Comparison of ENCODE assay signal across 2 cellular contexts in the genomic region with DNA sequence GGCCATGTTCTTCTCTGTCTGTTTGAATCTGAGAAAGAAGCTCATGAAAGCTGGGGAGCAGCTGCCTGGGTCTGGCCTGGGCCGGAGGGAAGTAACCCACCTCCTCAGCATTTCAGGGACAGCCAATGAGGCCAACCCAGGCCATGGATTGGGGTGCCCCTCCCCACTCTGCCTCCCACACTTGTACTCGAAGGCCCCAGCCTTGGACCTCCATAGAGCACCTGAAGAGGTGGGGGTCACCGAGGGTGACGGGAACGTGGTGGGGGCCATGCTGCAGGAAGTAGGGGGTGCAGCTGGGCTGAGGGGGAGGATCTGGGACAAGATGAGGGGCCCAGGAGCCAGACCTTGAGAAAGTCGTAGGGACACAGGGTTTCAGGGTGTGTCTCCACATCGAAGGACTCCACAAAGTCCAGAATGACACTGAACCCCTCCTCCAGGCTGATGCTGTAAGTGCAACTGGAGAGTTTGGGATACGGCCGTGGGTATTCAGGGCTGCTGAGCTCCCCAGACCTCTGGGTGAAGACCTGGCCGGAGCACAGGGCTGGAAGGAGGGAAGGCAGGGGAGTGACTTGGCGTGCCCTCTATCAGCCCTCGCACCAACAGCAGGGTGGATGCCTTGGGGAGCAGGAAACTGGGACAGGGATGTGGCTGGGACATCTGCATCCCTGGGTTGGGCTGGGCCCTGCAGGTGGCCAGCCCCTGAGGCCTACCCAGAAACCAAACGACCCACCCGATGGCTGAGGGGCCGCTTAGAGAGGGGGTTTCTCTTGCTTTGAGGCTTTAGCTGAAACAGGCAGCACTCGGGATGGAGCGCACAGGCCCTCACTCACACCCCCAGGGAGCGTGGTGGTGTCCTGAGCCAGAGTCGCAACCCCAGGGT.
TF ChIP-seq lines count a peak whose summit lies in the region.

No MANE protein-coding gene starts in this region.

TF ChIP-seq in K562, 482 proteins besides CTCF, POLR2A, EP300 and RAD21:
- TF ChIP-seq HNRNPLL (IDR thresholded peaks at IDR 0.05; ENCODE audit: low read depth, low read length, poor library complexity, severe bottlenecking) (peak; percentile 20), FOXM1 (IDR thresholded peaks at IDR 0.05; ENCODE audit: low read depth) (no peak), FOXM1 (CRISPR knock-in tag; IDR thresholded peaks at IDR 0.05; ENCODE audit: low read depth) (no peak)

TF ChIP-seq in HepG2, 621 proteins besides CTCF, POLR2A, EP300 and RAD21:
- no peak for TF ChIP-seq XRCC5 (optimal IDR thresholded peaks at IDR 0.05; ENCODE audit: low read length)
- TF ChIP-seq RBFOX2 (IDR thresholded peaks at IDR 0.05; ENCODE audit: low read depth, low read length) = 0 out of 2 replicates have a peak, but pooled peaks have one; percentile 22
- TF ChIP-seq, protein P1, sequence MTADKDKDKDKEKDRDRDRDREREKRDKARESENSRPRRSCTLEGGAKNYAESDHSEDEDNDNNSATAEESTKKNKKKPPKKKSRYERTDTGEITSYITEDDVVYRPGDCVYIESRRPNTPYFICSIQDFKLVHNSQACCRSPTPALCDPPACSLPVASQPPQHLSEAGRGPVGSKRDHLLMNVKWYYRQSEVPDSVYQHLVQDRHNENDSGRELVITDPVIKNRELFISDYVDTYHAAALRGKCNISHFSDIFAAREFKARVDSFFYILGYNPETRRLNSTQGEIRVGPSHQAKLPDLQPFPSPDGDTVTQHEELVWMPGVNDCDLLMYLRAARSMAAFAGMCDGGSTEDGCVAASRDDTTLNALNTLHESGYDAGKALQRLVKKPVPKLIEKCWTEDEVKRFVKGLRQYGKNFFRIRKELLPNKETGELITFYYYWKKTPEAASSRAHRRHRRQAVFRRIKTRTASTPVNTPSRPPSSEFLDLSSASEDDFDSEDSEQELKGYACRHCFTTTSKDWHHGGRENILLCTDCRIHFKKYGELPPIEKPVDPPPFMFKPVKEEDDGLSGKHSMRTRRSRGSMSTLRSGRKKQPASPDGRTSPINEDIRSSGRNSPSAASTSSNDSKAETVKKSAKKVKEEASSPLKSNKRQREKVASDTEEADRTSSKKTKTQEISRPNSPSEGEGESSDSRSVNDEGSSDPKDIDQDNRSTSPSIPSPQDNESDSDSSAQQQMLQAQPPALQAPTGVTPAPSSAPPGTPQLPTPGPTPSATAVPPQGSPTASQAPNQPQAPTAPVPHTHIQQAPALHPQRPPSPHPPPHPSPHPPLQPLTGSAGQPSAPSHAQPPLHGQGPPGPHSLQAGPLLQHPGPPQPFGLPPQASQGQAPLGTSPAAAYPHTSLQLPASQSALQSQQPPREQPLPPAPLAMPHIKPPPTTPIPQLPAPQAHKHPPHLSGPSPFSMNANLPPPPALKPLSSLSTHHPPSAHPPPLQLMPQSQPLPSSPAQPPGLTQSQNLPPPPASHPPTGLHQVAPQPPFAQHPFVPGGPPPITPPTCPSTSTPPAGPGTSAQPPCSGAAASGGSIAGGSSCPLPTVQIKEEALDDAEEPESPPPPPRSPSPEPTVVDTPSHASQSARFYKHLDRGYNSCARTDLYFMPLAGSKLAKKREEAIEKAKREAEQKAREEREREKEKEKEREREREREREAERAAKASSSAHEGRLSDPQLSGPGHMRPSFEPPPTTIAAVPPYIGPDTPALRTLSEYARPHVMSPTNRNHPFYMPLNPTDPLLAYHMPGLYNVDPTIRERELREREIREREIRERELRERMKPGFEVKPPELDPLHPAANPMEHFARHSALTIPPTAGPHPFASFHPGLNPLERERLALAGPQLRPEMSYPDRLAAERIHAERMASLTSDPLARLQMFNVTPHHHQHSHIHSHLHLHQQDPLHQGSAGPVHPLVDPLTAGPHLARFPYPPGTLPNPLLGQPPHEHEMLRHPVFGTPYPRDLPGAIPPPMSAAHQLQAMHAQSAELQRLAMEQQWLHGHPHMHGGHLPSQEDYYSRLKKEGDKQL (CRISPR knock-in tag; IDR thresholded peaks at IDR 0.05; ENCODE audit: low read depth) = no peak
- TF ChIP-seq KDM2A (CRISPR knock-in tag; IDR thresholded peaks at IDR 0.05; ENCODE audit: borderline replicate concordance, low read depth) = 0 out of 2 replicates have a peak, but pooled peaks have one; percentile 13
- peak; percentile 84 for TF ChIP-seq AGO1 (IDR thresholded peaks at IDR 0.05; ENCODE audit: low read depth, low read length, poor library complexity, severe bottlenecking)
- no peak for TF ChIP-seq RBAK (CRISPR knock-in tag; IDR thresholded peaks at IDR 0.05)
- TF ChIP-seq RBM22 (optimal IDR thresholded peaks at IDR 0.05; ENCODE audit: low read length) = peak; percentile 34
- peak; percentile 82 for TF ChIP-seq AGO2 (optimal IDR thresholded peaks at IDR 0.05; ENCODE audit: low read depth, low read length)
- no peak for TF ChIP-seq ZFAT (CRISPR knock-in tag; conservative IDR thresholded peaks at IDR 0.05)
- TF ChIP-seq ZNF484 (CRISPR knock-in tag; IDR thresholded peaks at IDR 0.05; ENCODE audit: borderline replicate concordance, low read depth) = no peak
- no peak for TF ChIP-seq MZF1 (CRISPR knock-in tag; IDR thresholded peaks at IDR 0.05; ENCODE audit: borderline replicate concordance)
